ENCODE assay signal across 9 cellular contexts in the genomic region with DNA sequence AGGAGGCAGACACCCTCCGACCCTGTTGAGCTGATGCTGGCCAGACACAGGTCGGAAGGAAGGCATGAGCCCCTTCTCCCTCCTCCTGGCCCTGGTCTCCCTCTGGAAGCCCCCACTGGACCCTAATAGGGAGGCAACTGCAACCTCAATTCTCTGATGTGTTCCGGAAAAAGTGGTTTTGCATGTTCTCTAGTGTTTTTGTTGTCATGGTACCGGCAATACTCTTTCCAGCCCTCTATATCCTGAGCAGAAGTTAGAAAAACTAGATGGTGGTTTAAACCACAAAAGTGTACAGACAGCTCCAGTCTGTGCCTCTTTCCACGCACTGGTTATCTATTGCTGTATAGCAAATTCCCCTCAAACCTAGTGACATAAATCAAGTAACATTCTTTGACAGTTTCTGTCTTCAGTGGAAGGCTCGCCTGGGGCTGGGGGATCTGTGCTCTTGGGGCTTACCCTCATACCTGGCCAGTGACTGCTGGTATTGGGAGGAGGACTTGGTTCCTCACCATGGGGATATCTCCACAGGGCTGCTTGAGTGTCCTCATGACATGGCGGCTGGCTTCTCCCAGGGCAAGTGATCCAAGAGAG. TPM values are rescaled to one million over a fixed set of nuclear protein-coding genes. Genes with fewer than 3 reads are reported as not detected.
A peak's percentile ranks its signal among the peaks of the same experiment; 100 is the strongest.
DNase-seq lines count a peak whose midpoint lies in the region; ATAC-seq and TF ChIP-seq lines count a peak whose summit lies in the region.
"Had no signal": no experiment of that assay in that cellular context is flagged by ENCODE, and none has a peak within 500 bp of the region (broad histone marks: within the 10 kb centered on the region; RNA-seq: fewer than 3 reads in every experiment).

No MANE protein-coding gene starts in this region.

- H3K4me1 ChIP-seq in hepatocyte (ENCODE audit: insufficient read depth): no peaks in the 10 kb centered on the region

- no peaks in the 10 kb centered on the region for H3K27me3 Mint-ChIP-seq in T-helper 17 cell

- peak; percentile 85 for ATAC-seq in HG02610 (IDR thresholded peaks at IDR 0.05; ENCODE audit: unreplicated experiment)
- peak; percentile 95 for ATAC-seq in T-helper 17 cell
- no peak for ATAC-seq in GM21526 (IDR thresholded peaks at IDR 0.05; ENCODE audit: low FRiP score, unreplicated experiment)

- H3K27ac ChIP-seq in hepatocyte: peak overlapping the region; percentile 36
- H3K27ac ChIP-seq in caudate nucleus (ENCODE audit: low read depth, low read length): no peak overlapping the region
- no peak overlapping the region for H3K27ac ChIP-seq in WERI-Rb-1
- H3K27ac ChIP-seq: vagina had no signal

- H3K4me2 ChIP-seq in hepatocyte: no peak overlapping the region

- H3K36me3 Mint-ChIP-seq in T-helper 17 cell (ENCODE audit: low read depth): peaks cover 5% of the 10 kb centered on the region

- 77% methylated on average over 7 of the region's 7 CpGs for WGBS in hepatocyte (ENCODE audit: low lambda C conversion rate, missing lambda C conversion rate)

- peak overlapping the region; percentile 99 for H3K27ac Mint-ChIP-seq in T-helper 17 cell

- no peaks in the 10 kb centered on the region for H3K9me2 ChIP-seq in hepatocyte (replicated peaks; ENCODE audit: insufficient read depth)

- H2AFZ ChIP-seq in hepatocyte: no peak overlapping the region

- DNase-seq in GM12865 (ENCODE audit: low read depth): peak; percentile 55
- peak; percentile 20 to 45 (median 41) for DNase-seq in T-helper 17 cell
- no peak for DNase-seq in hepatocyte (ENCODE audit: low spot score)
- no peak for DNase-seq in caudate nucleus (lab: John Stamatoyannopoulos, UW)
- no peak for DNase-seq in WERI-Rb-1
- no peak for DNase-seq in T1000 (lab: John Stamatoyannopoulos, UW)

- H3K4me3 ChIP-seq in GM12865 (ENCODE audit: low read depth, low read length): no peak overlapping the region
- no peak overlapping the region for H3K4me3 ChIP-seq in hepatocyte
- H3K4me3 ChIP-seq in WERI-Rb-1 (ENCODE audit: low read depth, low read length): no peak overlapping the region
- H3K4me3 ChIP-seq: vagina had no signal

- H3K27me3 ChIP-seq in hepatocyte: no peaks in the 10 kb centered on the region
- H3K27me3 ChIP-seq in WERI-Rb-1 (ENCODE audit: insufficient read depth, low read depth, severe bottlenecking): no peaks in the 10 kb centered on the region
- H3K27me3 ChIP-seq: vagina had no signal

- TF ChIP-seq CTCF in GM12865 (IDR thresholded peaks at IDR 0.05; ENCODE audit: insufficient read depth, low read depth, low read length, missing control alignments): no peak
- TF ChIP-seq CTCF in hepatocyte (IDR thresholded peaks at IDR 0.05; ENCODE audit: poor library complexity): no peak
- TF ChIP-seq CTCF in WERI-Rb-1 (IDR thresholded peaks at IDR 0.05; ENCODE audit: low read depth, low read length): no peak

- H3K9me3 ChIP-seq in T-helper 17 cell (ENCODE audit: control insufficient read depth, low read length, poor library complexity, severe bottlenecking) (no peaks in the 10 kb centered on the region), hepatocyte (ENCODE audit: low read depth) (no peaks in the 10 kb centered on the region), WERI-Rb-1 (ENCODE audit: severe bottlenecking) (no peaks in the 10 kb centered on the region)
- H3K9me3 ChIP-seq: vagina had no signal

- H3K4me1 Mint-ChIP-seq in T-helper 17 cell: peaks cover 35% of the 10 kb centered on the region

- H3K4me3 Mint-ChIP-seq in T-helper 17 cell: peak overlapping the region; percentile 70

- H3K79me2 ChIP-seq in hepatocyte: no peaks in the 10 kb centered on the region

- H4K20me1 ChIP-seq in hepatocyte (ENCODE audit: insufficient read depth, poor library complexity, severe bottlenecking): no peaks in the 10 kb centered on the region

- H3K36me3 ChIP-seq in hepatocyte (replicated peaks; ENCODE audit: insufficient read depth, low read depth) (no peaks in the 10 kb centered on the region), WERI-Rb-1 (no peaks in the 10 kb centered on the region)
- H3K36me3 ChIP-seq: vagina had no signal

RNA-seq across cellular contexts. Expression of a gene that starts 37.0 kb away (rescaled TPM):
- total RNA-seq in T-helper 17 cell (10 to 100 TPM; 28.9 to 36.1 TPM), hepatocyte (1.4 and 1.7 TPM in 2 replicates)
- polyA plus RNA-seq in hepatocyte: 1.5 and 3.1 TPM in 2 replicates

RNA-seq across cellular contexts. Expression of a gene that starts 42.3 kb away (rescaled TPM):
- total RNA-seq in T-helper 17 cell (100 to 1,000 TPM in 1 of 2 donors, 10 to 100 TPM in 1; 87.2 to 107 TPM), hepatocyte (81.4 and 82.6 TPM in 2 replicates)
- polyA plus RNA-seq in hepatocyte: 180 and 219 TPM in 2 replicates

Comparison
In these comparisons a context has a peak if more than half of its experiments do, and no peak if none do; other contexts are left out.
1. DNase-seq: peak in GM12865 (single experiment) and T-helper 17 cell (3 of 3); none in hepatocyte (single experiment), caudate nucleus (0 of 61), WERI-Rb-1 (single experiment) and T1000 (single experiment).
2. RNA of a gene that starts 37.0 kb away (total RNA-seq): 28.9 to 36.1 TPM in T-helper 17 cell; 1.4 to 1.7 TPM in hepatocyte; every median in the first group is over 10 times any median in the second.